31 cellular contexts compared by ENCODE assay signal in genomic region chr7:134612197-134612596, GRCh38. TPM values are rescaled to one million over a fixed set of nuclear protein-coding genes. Genes with fewer than 3 reads are reported as not detected.
DNase-seq lines count a peak whose midpoint lies in the region; ATAC-seq, FAIRE-seq and TF ChIP-seq lines count a peak whose summit lies in the region.
"Had no signal": no experiment of that assay in that cellular context is flagged by ENCODE, and none has a peak within 500 bp of the region (broad histone marks: within the 10 kb centered on the region; RNA-seq: fewer than 3 reads in every experiment).

No MANE protein-coding gene starts in this region.

- SMC1A ChIA-PET in GM12878 (lab: Charles Lee; ENCODE audit: uncharacterized antibody, unreplicated experiment): interaction anchor here (1.0 to 2.1 kb wide), 10 partner anchors 9 to 345 kb away, joined by 3 to 8 read pairs (median 4); no protein-coding TSS in a partner anchor

- in situ Hi-C loops in HepG2 (cut with HindIII; ENCODE audit: extremely low pct_ligation_motif_present, low pct_unique_long_range_greater_than_20kb): no loop called here
- in situ Hi-C loops in GM12878 (cut with MboI): no loop called here
- in situ Hi-C loops in GM13976 (cut with MboI; ENCODE audit: low sequenced_read_pairs, unreplicated experiment): loop anchor here (10.0 kb wide), 1 partner anchor 333 kb away; no protein-coding TSS in a partner anchor

- intact Hi-C loops in HepG2 (cut with micrococcal nuclease; ENCODE audit: unreplicated experiment) (no loop called here), right lobe of liver (cut with DNase I) (loop anchor here in 1 of 2 donors (10.0 kb wide), 1 partner anchor 177 kb away; no protein-coding TSS in a partner anchor), GM12878 (cut with micrococcal nuclease; ENCODE audit: unreplicated experiment) (no loop called here)

- no peak overlapping the region for H3K4me2 ChIP-seq in HepG2 (ENCODE audit: low read depth, low read length)
- no peak overlapping the region for H3K4me2 ChIP-seq in GM12878 (ENCODE audit: control insufficient read depth, insufficient read depth)

- TF ChIP-seq RAD21 in HepG2 (CRISPR knock-in tag; IDR thresholded peaks at IDR 0.05) (no peak), GM12878 (IDR thresholded peaks at IDR 0.05; ENCODE audit: insufficient read depth, low read depth, low read length) (0 out of 2 replicates have a peak, but pooled peaks have one; percentile 12)

- H3K9me3 ChIP-seq in HepG2 (ENCODE audit: low read length) (no peaks in the 10 kb centered on the region), right lobe of liver (no peaks in the 10 kb centered on the region), GM12878 (replicated peaks; ENCODE audit: control insufficient read depth, insufficient read depth, low read length) (no peaks in the 10 kb centered on the region), small intestine (ENCODE audit: control insufficient read depth, low read depth) (no peaks in the 10 kb centered on the region), MG63 (no peaks in the 10 kb centered on the region)
- H3K9me3 ChIP-seq: adrenal gland, body of pancreas, Peyer's patch had no signal

- no peak overlapping the region for H3K27ac ChIP-seq in HepG2 (ENCODE audit: extremely low read length, insufficient read depth, low read length)
- no peak overlapping the region for H3K27ac ChIP-seq in right lobe of liver
- no peak overlapping the region for H3K27ac ChIP-seq in GM12878 (ENCODE audit: control insufficient read depth, insufficient read depth)
- H3K27ac ChIP-seq in small intestine (ENCODE audit: low read depth in 1 of 2, low read length in 1 of 2): no peak overlapping the region
- H3K27ac ChIP-seq: adrenal gland, body of pancreas, dorsolateral prefrontal cortex, Peyer's patch had no signal

- H4K20me1 ChIP-seq in HepG2 (ENCODE audit: insufficient read depth, low read length) (no peaks in the 10 kb centered on the region), GM12878 (ENCODE audit: control insufficient read depth, insufficient read depth) (no peaks in the 10 kb centered on the region)
- H4K20me1 ChIP-seq: BLaER1 treated with 17β-estradiol and CSF1 and Interleukin-3, amounts not matched to agents 10 nM and 100 nM had no signal

- 15% methylated on average over 2 of the region's 2 CpGs for WGBS in HepG2 (ENCODE audit: low lambda C conversion rate)
- 92% methylated on average over 2 of the region's 2 CpGs for WGBS in right lobe of liver (ENCODE audit: insufficient coverage, low coverage, low lambda C conversion rate, missing lambda C conversion rate)
- WGBS in GM12878 (ENCODE audit: insufficient coverage, insufficient replicate concordance, low lambda C conversion rate, missing lambda C conversion rate): 0% methylated on average over 2 of the region's 2 CpGs
- WGBS in small intestine, 3 donors: 55 to 80% (median 69%) methylated on average over 2 of the region's 2 CpGs

- H3K36me3 ChIP-seq in HepG2 (replicated peaks in 1 of 2; ENCODE audit: control insufficient read depth in 1 of 2, insufficient read depth in 2 of 2, low read length in 2 of 2): no peaks in the 10 kb centered on the region
- H3K36me3 ChIP-seq in right lobe of liver: no peaks in the 10 kb centered on the region
- H3K36me3 ChIP-seq in GM12878 (ENCODE audit: control insufficient read depth in 2 of 2, insufficient read depth in 2 of 2, low read length in 1 of 2): no peaks in the 10 kb centered on the region
- H3K36me3 ChIP-seq in small intestine (ENCODE audit: control insufficient read depth in 2 of 2, insufficient read depth in 2 of 2, low read length in 2 of 2): no peaks in the 10 kb centered on the region
- H3K36me3 ChIP-seq in MG63: no peaks in the 10 kb centered on the region
- H3K36me3 ChIP-seq: adrenal gland; BLaER1 treated with 17β-estradiol and CSF1 and Interleukin-3, amounts not matched to agents 10 nM and 100 nM; Peyer's patch had no signal

- no peak for DNase-seq in HepG2 (ENCODE audit: low spot score)
- no peak for DNase-seq in right lobe of liver
- DNase-seq in LNCaP clone FGC (ENCODE audit: low read depth): no peak
- no peak for DNase-seq in GM12878 (ENCODE audit: low read depth, low spot score)
- DNase-seq in small intestine: peak; percentile 25
- DNase-seq in MG63: no peak
- no peak for DNase-seq in GM13976 (ENCODE audit: low spot score)
- DNase-seq: activated CD4-positive, alpha-beta T cell treated with anti-CD3 and anti-CD28 coated beads for 1 hour; activated CD8-positive, alpha-beta memory T cell treated with anti-CD3 and anti-CD28 coated beads, Interleukin-2, amount 50 U/mL, for 48 hours; activated CD8-positive, alpha-beta T cell treated with anti-CD3 and anti-CD28 coated beads for 36 hours; activated naive CD4-positive, alpha-beta T cell treated with anti-CD3 and anti-CD28 coated beads for 36 hours; adrenal gland; body of pancreas; cerebellar nuclear complex; COR-L47; dorsolateral prefrontal cortex; GDM1; GOT3; hypothalamus; left cardiac atrium; NCI-H1048; NCI-H1694 treated with DMSO at 0.1 percent for 48 hours; NCI-H2171 treated with DMSO at 0.1 percent for 48 hours; NCI-H510A; Peyer's patch; SHP77 treated with DMSO at 0.1 percent for 48 hours had no signal

- H3K79me2 ChIP-seq in HepG2 (ENCODE audit: insufficient read depth, low read length): no peaks in the 10 kb centered on the region
- no peaks in the 10 kb centered on the region for H3K79me2 ChIP-seq in GM12878 (ENCODE audit: control insufficient read depth, insufficient read depth, low read length)

- TF ChIP-seq EP300 in HepG2 (IDR thresholded peaks at IDR 0.05; ENCODE audit: low read depth in 2 of 2, low read length in 2 of 2): no peak
- TF ChIP-seq EP300 in HepG2 (CRISPR knock-in tag; IDR thresholded peaks at IDR 0.05; ENCODE audit: borderline replicate concordance): no peak
- no peak for TF ChIP-seq EP300 in GM12878 (IDR thresholded peaks at IDR 0.05; ENCODE audit: borderline replicate concordance in 1 of 2, control insufficient read depth in 1 of 2, low read depth in 2 of 2, low read length in 2 of 2)

- RAD21 ChIA-PET in GM12878 (lab: Charles Lee; ENCODE audit: unreplicated experiment): interaction anchor here (0.8 to 1.6 kb wide), 7 partner anchors 13 to 669 kb away, joined by 3 to 8 read pairs (median 3); no protein-coding TSS in a partner anchor

- ATAC-seq in HepG2 (no peak), right lobe of liver (no peak), GM12878 (no peak), HG02840 (IDR thresholded peaks at IDR 0.05; ENCODE audit: low FRiP score, unreplicated experiment) (no peak)
- ATAC-seq: activated CD8-positive, alpha-beta T cell treated with anti-CD3 and anti-CD28 coated beads for 36 hours; body of pancreas; left cardiac atrium; stimulated activated memory B cell treated with anti-CD40 and anti-IgM and Interleukin-4, amounts not matched to agents 10 μg/mL and 1 μg/mL and 100 μg/mL, for 72 hours had no signal

- no peaks in the 10 kb centered on the region for H3K4me1 ChIP-seq in HepG2 (ENCODE audit: insufficient read depth, low read length)
- H3K4me1 ChIP-seq in right lobe of liver: no peaks in the 10 kb centered on the region
- H3K4me1 ChIP-seq in GM12878 (ENCODE audit: control insufficient read depth, insufficient read depth, low read length): no peaks in the 10 kb centered on the region
- no peaks in the 10 kb centered on the region for H3K4me1 ChIP-seq in small intestine (ENCODE audit: control insufficient read depth in 2 of 2, insufficient read depth in 1 of 2, low read depth in 1 of 2, low read length in 1 of 2)
- H3K4me1 ChIP-seq: adrenal gland, body of pancreas, Peyer's patch had no signal

- no peak for FAIRE-seq in HepG2 (lab: Jason Lieb, UNC)
- no peak for FAIRE-seq in GM12878 (lab: Jason Lieb, UNC)
- FAIRE-seq in small intestine (lab: Jason Lieb, UNC): no peak
- FAIRE-seq: GM19239, HTR-8/SVneo had no signal

- POLR2A ChIA-PET in HepG2 (lab: Yijun Ruan, JAX): no interaction called here
- POLR2A ChIA-PET in GM12878 (lab: Charles Lee): interaction anchor here (0.6 kb wide), 1 partner anchor 151 kb away, joined by 3 read pairs; no protein-coding TSS in a partner anchor

- H3K4me3 ChIP-seq in HepG2 (replicated peaks in 1 of 3; ENCODE audit: insufficient read depth in 1 of 3, low read depth in 2 of 3, low read length in 3 of 3) (no peak overlapping the region), right lobe of liver (no peak overlapping the region), LNCaP clone FGC (ENCODE audit: low read depth, low read length) (no peak overlapping the region), GM12878 (no peak overlapping the region), small intestine (ENCODE audit: low read depth in 1 of 2, low read length in 2 of 2) (no peak overlapping the region), MG63 (no peak overlapping the region)
- H3K4me3 ChIP-seq: adrenal gland; BLaER1 treated with 17β-estradiol and CSF1 and Interleukin-3, amounts not matched to agents 10 nM and 100 nM; body of pancreas; dorsolateral prefrontal cortex; Peyer's patch had no signal

- CTCF ChIA-PET in HepG2 (lab: Yijun Ruan, JAX; ENCODE audit: low intra/inter-chr PET ratio, low total read pairs): no interaction called here
- CTCF ChIA-PET in GM12878 (lab: Yijun Ruan, JAX): interaction anchor here (0.9 to 3.7 kb wide), 13 partner anchors 10 to 723 kb away, joined by 3 to 23 read pairs (median 4); no protein-coding TSS in a partner anchor

- H3K27me3 ChIP-seq in HepG2 (ENCODE audit: control insufficient read depth in 1 of 2, insufficient read depth in 2 of 2, low read length in 2 of 2) (0 out of 5 replicates have a peak, but pooled peaks cover 0 to 5% of the 10 kb centered on the region in 2 experiments), right lobe of liver (no peaks in the 10 kb centered on the region), GM12878 (replicated peaks in 1 of 2; ENCODE audit: control insufficient read depth in 2 of 2, insufficient read depth in 2 of 2, low read length in 1 of 2) (no peaks in the 10 kb centered on the region), small intestine (ENCODE audit: control insufficient read depth in 2 of 2, insufficient read depth in 2 of 2, low read length in 2 of 2) (peaks cover 0 to 4% of the 10 kb centered on the region in 2 donors), MG63 (no peaks in the 10 kb centered on the region)
- H3K27me3 ChIP-seq: BLaER1 treated with 17β-estradiol and CSF1 and Interleukin-3, amounts not matched to agents 10 nM and 100 nM; body of pancreas; Peyer's patch had no signal

- TF ChIP-seq CTCF in HepG2 (CRISPR knock-in tag; IDR thresholded peaks at IDR 0.05) (no peak), right lobe of liver (IDR thresholded peaks at IDR 0.05) (no peak), LNCaP clone FGC (IDR thresholded peaks at IDR 0.05; ENCODE audit: control insufficient read depth, extremely low read depth, insufficient read depth) (peak; percentile 10; the same call in 1 of the 2 replicates), GM12878 (IDR thresholded peaks at IDR 0.05 in 2 of 3, conservative IDR thresholded peaks at IDR 0.05 in 1 of 3; ENCODE audit: control insufficient read depth in 2 of 3, extremely low read depth in 1 of 3, insufficient read depth in 1 of 3, low read depth in 3 of 3, low read length in 3 of 3) (peak in 1 of 3 experiments; percentile 33; a peak in 2 of 6 replicates), GM13976 (IDR thresholded peaks at IDR 0.05; ENCODE audit: borderline replicate concordance, control extremely low read depth, extremely low read depth, insufficient read depth, missing control alignments) (no peak)

- H3K9ac ChIP-seq in HepG2 (ENCODE audit: insufficient read depth, low read depth, low read length): no peak overlapping the region
- no peak overlapping the region for H3K9ac ChIP-seq in GM12878 (ENCODE audit: control insufficient read depth, insufficient read depth, low read length)
- H3K9ac ChIP-seq: BLaER1 treated with 17β-estradiol and CSF1 and Interleukin-3, amounts not matched to agents 10 nM and 100 nM had no signal

- BruUV-seq in HepG2 (replicated peaks; lab: Mats Ljungman, UMichigan) (no TSS peak), GM12878 (replicated peaks; lab: Mats Ljungman, UMichigan) (no TSS peak)

- TF ChIP-seq POLR2A in HepG2 (IDR thresholded peaks at IDR 0.05; ENCODE audit: insufficient read depth in 1 of 2, low read depth in 2 of 2, low read length in 2 of 2): no peak
- no peak for TF ChIP-seq POLR2A in right lobe of liver (IDR thresholded peaks at IDR 0.05)
- TF ChIP-seq POLR2A in GM12878 (IDR thresholded peaks at IDR 0.05; ENCODE audit: low read depth, low read length): no peak

- no peak overlapping the region for H2AFZ ChIP-seq in HepG2 (ENCODE audit: low read length)
- H2AFZ ChIP-seq in GM12878 (ENCODE audit: control insufficient read depth, low read depth, low read length): no peak overlapping the region

RNA-seq across cellular contexts. Expression of gene BPGM, which starts 34.5 kb away (rescaled TPM):
- total RNA-seq in HepG2 (2016; rRNA removed; fragmentation: Illumina TruSeq; extraction: Trizol) (7.5 and 10.7 TPM in 2 replicates), right lobe of liver (10 to 100 TPM in 1 of 6 experiments, 1 to 10 TPM in 5; 5.9 to 10.9 (median 7.3) TPM), GM12878 (2014; rRNA removed) (10.0 and 13.2 TPM in 2 replicates), GM12878 (2014; rRNA removed; fragmentation: Illumina TruSeq; extraction: Trizol) (14.9 and 15.4 TPM in 2 replicates), GM12878 (2021) (9.0 and 9.4 TPM in 2 replicates)
- total RNA-seq in HepG2 (2016; cell fraction: cytosol; rRNA removed; fragmentation: Illumina TruSeq; extraction: Trizol; ENCODE audit: low read depth): 2.2 and 3.2 TPM in 2 replicates
- 7.6 and 10.7 TPM in 2 replicates for total RNA-seq in HepG2 (2016; cell fraction: insoluble cytoplasmic fraction; rRNA removed; fragmentation: Illumina TruSeq; extraction: Trizol)
- total RNA-seq in HepG2 (2016; cell fraction: membrane; rRNA removed; fragmentation: Illumina TruSeq; extraction: Trizol): 7.3 and 7.9 TPM in 2 replicates
- 3.5 and 4.5 TPM in 2 replicates for total RNA-seq in HepG2 (2016; cell fraction: nucleus; rRNA removed; fragmentation: Illumina TruSeq; extraction: Trizol)
- polyA plus RNA-seq in HepG2 (2011; rRNA removed) (3.1 and 4.0 TPM in 2 replicates), GM12878 (2011; rRNA removed) (17.1 and 23.6 TPM in 2 replicates), GM12878 (2014; fragmentation: Illumina TruSeq; extraction: Trizol) (15.8 and 19.8 TPM in 2 replicates), GM12878 (2014; fragmentation: Nextera tagmentation; extraction: Ambion mirVana) (10 to 100 TPM; 18.4 to 20.1 TPM), GM12878 (2014; rRNA removed) (9.3 and 14.2 TPM in 2 replicates), GM12878 (2016; fragmentation: Nextera tagmentation; extraction: Ambion mirVana) (10 to 100 TPM; 13.6 to 15.1 TPM), small intestine (10 to 100 TPM; 10.4 to 15.4 (median 13.6) TPM)
- 2.3 and 4.0 TPM in 2 replicates for polyA plus RNA-seq in HepG2 (2011; cell fraction: cytosol; rRNA removed)
- 1.1 and 2.2 TPM in 2 replicates for polyA plus RNA-seq in HepG2 (2011; cell fraction: nucleus; rRNA removed)
- polyA plus RNA-seq in HepG2 (2012): 3.4 and 4.2 TPM in 2 replicates
- 1.8 and 2.7 TPM in 2 replicates for polyA plus RNA-seq in HepG2 (2016; cell fraction: cytosol; fragmentation: Illumina TruSeq; extraction: Trizol; ENCODE audit: low read depth)
- 10.6 and 11.1 TPM in 2 replicates for polyA plus RNA-seq in HepG2 (2016; cell fraction: insoluble cytoplasmic fraction; fragmentation: Illumina TruSeq; extraction: Trizol; ENCODE audit: low read depth)
- polyA plus RNA-seq in HepG2 (2016; cell fraction: membrane; fragmentation: Illumina TruSeq; extraction: Trizol; ENCODE audit: low read depth): 7.4 and 7.5 TPM in 2 replicates
- polyA plus RNA-seq in HepG2 (2016; cell fraction: nucleus; fragmentation: Illumina TruSeq; extraction: Trizol; ENCODE audit: insufficient read depth, low read depth): 3.8 and 4.5 TPM in 2 replicates
- 1.1 and 4.0 TPM in 2 replicates for polyA minus RNA-seq in HepG2 (2011; rRNA and poly(A)+ RNA removed; ENCODE audit: low replicate concordance)
- polyA minus RNA-seq in HepG2 (2011; cell fraction: cytosol; rRNA and poly(A)+ RNA removed): 0.88 and 2.1 TPM in 2 replicates
- 2.8 and 5.0 TPM in 2 replicates for polyA minus RNA-seq in HepG2 (2011; cell fraction: nucleus; rRNA and poly(A)+ RNA removed)
- total RNA-seq in GM12878 (2013; cell fraction: nucleolus; rRNA removed): 7.5 and 10.8 TPM in 2 replicates
- polyA plus RNA-seq in GM12878 (2011; ENCODE audit: low read depth): 7.3 TPM
- polyA plus RNA-seq in GM12878 (2011; cell fraction: cytosol; rRNA removed): 8.0 and 8.4 TPM in 2 replicates
- 4.6 and 5.1 TPM in 2 replicates for polyA plus RNA-seq in GM12878 (2011; cell fraction: nucleus; rRNA removed)
- 9.4 and 9.8 TPM in 2 replicates for polyA plus RNA-seq in GM12878 (2012)
- 7.6 and 9.0 TPM in 2 replicates for polyA minus RNA-seq in GM12878 (2011; rRNA and poly(A)+ RNA removed)
- polyA minus RNA-seq in GM12878 (2011; cell fraction: cytosol; rRNA and poly(A)+ RNA removed): 2.1 and 2.8 TPM in 2 replicates
- 2.5 and 3.9 TPM in 2 replicates for polyA minus RNA-seq in GM12878 (2011; cell fraction: nucleus; rRNA and poly(A)+ RNA removed)
- 8.7 and 9.6 TPM in 2 replicates for total RNA-seq in MG63 (2014; rRNA removed; shearing (Covaris generic); ENCODE audit: low replicate concordance)

Comparison
In these comparisons a context has a peak if more than half of its experiments do, and no peak if none do; other contexts are left out.
1. Of the 75 proteins assayed by ChIP-seq in both HepG2 and GM12878: peak only in HepG2: none; only in GM12878: RAD21 and SMC3; in both: none; in neither: 72; mixed calls (peak in some experiments, not most) for 1.